12 cellular contexts compared by ENCODE assay signal in genomic region chr15:29870495-29871151, GRCh38. TPM values are rescaled to one million over a fixed set of nuclear protein-coding genes. Genes with fewer than 3 reads are reported as not detected.
DNase-seq lines count a peak whose midpoint lies in the region; ATAC-seq and TF ChIP-seq lines count a peak whose summit lies in the region.
"Had no signal": no experiment of that assay in that cellular context is flagged by ENCODE, and none has a peak within 500 bp of the region (broad histone marks: within the 10 kb centered on the region; RNA-seq: fewer than 3 reads in every experiment).

No MANE protein-coding gene starts in this region.

- no peaks in the 10 kb centered on the region for H3K36me3 Mint-ChIP-seq in WTC11
- H3K36me3 Mint-ChIP-seq: natural killer cell had no signal

- DNase-seq in AG10803 (ENCODE audit: low read depth) (peak; percentile 20), WTC11 (ENCODE audit: low spot score) (no peak), heart right ventricle (peak; percentile 44 to 61), pons (ENCODE audit: low spot score) (peak; percentile 82), NCI-H2196 (lab: John Stamatoyannopoulos, UW; ENCODE audit: unreplicated experiment) (no peak), UCSD-AML1 (lab: John Stamatoyannopoulos, UW; ENCODE audit: unreplicated experiment) (no peak), NCI-H82 treated with DMSO at 0.1 percent for 48 hours (lab: John Stamatoyannopoulos, UW; ENCODE audit: unreplicated experiment) (no peak)
- DNase-seq: activated CD4-positive, alpha-beta T cell treated with anti-CD3 and anti-CD28 coated beads, Interleukin-2, amount 50 U/mL, for 4 hours; AML-193; natural killer cell; NCI-H146 had no signal

- no peak overlapping the region for H3K4me3 ChIP-seq in AG10803 (ENCODE audit: low read length)
- peak overlapping the region in 3 of 10 donors; percentile 23 to 32 (median 26) for H3K4me3 ChIP-seq in heart right ventricle

- no peaks in the 10 kb centered on the region for H3K27me3 ChIP-seq in heart right ventricle

- peaks cover 6 to 67% (median 30%) of the 10 kb centered on the region in 9 donors for H3K4me1 ChIP-seq in heart right ventricle

- intact Hi-C loops in heart right ventricle (cut with DNase I) = loop anchor here in 7 of 10 donors (2.0 to 10.0 kb wide), 9 partner anchors 36 to 123 kb away; partner anchors contain the start of gene TJP1 (in 6 of the 7)

- no peaks in the 10 kb centered on the region for H3K9me3 ChIP-seq in heart right ventricle

- 13 to 14% methylated on average over 11 of the region's 11 CpGs for WGBS in heart right ventricle, 2 donors

- ATAC-seq in WTC11 (peak; percentile 30; the same call in 1 of the 2 replicates), heart right ventricle (peak; percentile 64 to 86 (median 80)), HG03097 (IDR thresholded peaks at IDR 0.05; ENCODE audit: low FRiP score, unreplicated experiment) (no peak)
- ATAC-seq: natural killer cell had no signal

- no peaks in the 10 kb centered on the region for H3K36me3 ChIP-seq in heart right ventricle

- H3K4me3 Mint-ChIP-seq in WTC11 = no peak overlapping the region
- H3K4me3 Mint-ChIP-seq: natural killer cell had no signal

- H3K4me1 Mint-ChIP-seq in WTC11 = peaks cover 20% of the 10 kb centered on the region
- H3K4me1 Mint-ChIP-seq: natural killer cell had no signal

- no peaks in the 10 kb centered on the region for H3K27me3 Mint-ChIP-seq in WTC11 (ENCODE audit: low read depth)

- H3K27ac ChIP-seq in heart right ventricle = peak overlapping the region; percentile 55 to 91 (median 76)

- H3K27ac Mint-ChIP-seq in WTC11 = peak overlapping the region; percentile 6; the same call in 1 of the 2 replicates
- H3K27ac Mint-ChIP-seq: natural killer cell had no signal

- no peaks in the 10 kb centered on the region for H3K9me3 Mint-ChIP-seq in WTC11
- H3K9me3 Mint-ChIP-seq: natural killer cell had no signal

- CTCF ChIA-PET in WTC11 (lab: Charles Lee) = interaction anchor here (1.0 to 5.8 kb wide), 4 partner anchors 9 to 54 kb away, joined by 3 to 40 read pairs (median 3); no protein-coding TSS in a partner anchor

- TF ChIP-seq CTCF in AG10803 (conservative IDR thresholded peaks at IDR 0.05; ENCODE audit: low read length) = no peak
- TF ChIP-seq CTCF in WTC11 (IDR thresholded peaks at IDR 0.05) = no peak
- TF ChIP-seq CTCF in heart right ventricle (IDR thresholded peaks at IDR 0.05) = no peak

- POLR2A ChIA-PET in WTC11 (lab: Charles Lee) = interaction anchor here (1.2 kb wide), 2 partner anchors 50 to 54 kb away, joined by 3 to 4 read pairs; no protein-coding TSS in a partner anchor

TF ChIP-seq in WTC11, 78 proteins besides CTCF, POLR2A, EP300 and RAD21 (continues in another document):
- TF ChIP-seq NR2C2 (CRISPR knock-in tag; IDR thresholded peaks at IDR 0.05) = no peak
- TF ChIP-seq CBFB (CRISPR knock-in tag; IDR thresholded peaks at IDR 0.05; ENCODE audit: low read depth) = no peak
- no peak for TF ChIP-seq USF1 (CRISPR knock-in tag; IDR thresholded peaks at IDR 0.05)
- TF ChIP-seq RELA (CRISPR knock-in tag; IDR thresholded peaks at IDR 0.05; ENCODE audit: borderline replicate concordance) = no peak
- no peak for TF ChIP-seq STAT6 (CRISPR knock-in tag; conservative IDR thresholded peaks at IDR 0.05; ENCODE audit: low read depth)
- TF ChIP-seq NFYB (CRISPR knock-in tag; conservative IDR thresholded peaks at IDR 0.05; ENCODE audit: low read depth) = no peak
- TF ChIP-seq JAZF1 (CRISPR knock-in tag; IDR thresholded peaks at IDR 0.05) = no peak
- no peak for TF ChIP-seq ZNF416 (CRISPR knock-in tag; IDR thresholded peaks at IDR 0.05)
- no peak for TF ChIP-seq PRDM15 (CRISPR knock-in tag; IDR thresholded peaks at IDR 0.05)
- TF ChIP-seq OVOL2 (CRISPR knock-in tag; IDR thresholded peaks at IDR 0.05; ENCODE audit: borderline replicate concordance) = no peak
- no peak for TF ChIP-seq GRHL2 (CRISPR knock-in tag; IDR thresholded peaks at IDR 0.05; ENCODE audit: insufficient replicate concordance, severe bottlenecking)
- no peak for TF ChIP-seq ZNF219 (CRISPR knock-in tag; IDR thresholded peaks at IDR 0.05; ENCODE audit: borderline replicate concordance)
- no peak for TF ChIP-seq AFF4 (CRISPR knock-in tag; IDR thresholded peaks at IDR 0.05; ENCODE audit: borderline replicate concordance)
- no peak for TF ChIP-seq FOXK1 (CRISPR knock-in tag; IDR thresholded peaks at IDR 0.05)
- TF ChIP-seq TP53 (CRISPR knock-in tag; IDR thresholded peaks at IDR 0.05) = no peak

RNA-seq across cellular contexts. Expression of gene TJP1, which starts 48.4 kb away (rescaled TPM):
- total RNA-seq in WTC11 (2021) = 115 to 129 TPM (median 115 TPM) in 3 replicates
- 100 to 1,000 TPM in 8 of 10 donors, 10 to 100 TPM in 2; 89.0 to 166 (median 126) TPM for total RNA-seq in heart right ventricle
- polyA plus RNA-seq in heart right ventricle = 10 to 100 TPM; 22.8 to 32.8 TPM
- total RNA-seq: natural killer cell had no signal

Comparison
In these comparisons a context has a peak if more than half of its experiments do, and no peak if none do; other contexts are left out.
1. DNase-seq: peak in AG10803 (single experiment), heart right ventricle (2 of 2) and pons (single experiment); none in WTC11 (single experiment), NCI-H2196 (single experiment), UCSD-AML1 (single experiment) and NCI-H82 treated with DMSO at 0.1 percent for 48 hours (single experiment).